Comparison of ENCODE assay signal across 8 cellular contexts in the genomic region with DNA sequence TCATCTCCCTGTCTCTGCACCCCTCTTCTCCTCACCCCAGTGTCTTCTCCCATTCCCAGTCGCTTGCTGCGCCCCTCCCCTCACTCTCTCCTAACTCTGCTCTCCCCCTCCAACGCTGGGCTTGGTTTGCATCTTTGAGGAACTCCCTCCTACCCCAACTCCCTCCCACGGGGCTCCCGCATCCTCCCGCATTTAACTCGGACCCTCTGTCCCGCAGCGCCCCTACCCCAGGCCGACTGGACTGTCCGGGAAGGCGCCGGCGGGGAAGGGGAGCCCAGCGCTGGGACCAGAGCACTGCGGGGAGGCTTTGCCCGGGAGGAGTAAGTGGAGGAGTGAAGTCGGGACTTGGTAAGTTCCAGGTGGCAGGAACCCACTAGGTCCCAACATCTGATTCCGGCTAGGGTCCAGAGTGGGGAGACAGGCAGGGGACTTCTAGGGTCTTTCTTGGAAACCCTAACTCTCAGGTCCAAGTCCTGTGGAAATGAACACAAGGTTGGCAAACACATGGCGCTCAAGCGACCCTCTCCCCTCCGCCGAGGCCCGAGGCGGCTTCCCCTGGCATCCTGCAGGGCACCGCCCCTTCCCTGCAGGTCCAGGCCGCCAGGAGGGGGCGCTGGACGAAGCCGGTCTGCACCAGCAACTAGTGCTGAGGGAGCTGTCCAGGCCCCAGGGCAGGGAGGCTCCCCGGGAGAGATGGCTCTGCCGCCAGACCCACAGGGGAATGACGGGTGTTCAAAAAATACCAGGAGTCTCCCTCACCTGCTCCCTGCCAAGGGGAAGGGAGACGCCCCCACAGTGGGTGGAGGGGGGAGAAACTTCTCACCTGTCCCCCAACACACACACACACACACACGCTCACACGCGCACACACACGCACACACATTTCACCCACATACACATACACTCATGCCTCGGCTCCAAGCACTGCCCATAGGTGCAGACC. TPM values are rescaled to one million over a fixed set of nuclear protein-coding genes. Genes with fewer than 3 reads are reported as not detected.
DNase-seq lines count a peak whose midpoint lies in the region; ATAC-seq and TF ChIP-seq lines count a peak whose summit lies in the region.

No MANE protein-coding gene starts in this region.

- no peak overlapping the region for H3K27ac Mint-ChIP-seq in MCF 10A (ENCODE audit: low read depth, unreplicated experiment)
- H3K27ac Mint-ChIP-seq in activated CD8-positive, alpha-beta T cell treated with anti-CD3 and anti-CD28 coated beads, Interleukin-2, amount 10 ng/mL, durations not matched to agents 7 days and 5 days = no peak overlapping the region
- peak overlapping the region in 2 of 10 donors; percentile 34 to 84 for H3K27ac Mint-ChIP-seq in naive thymus-derived CD8-positive, alpha-beta T cell

- TF ChIP-seq CTCF in MCF 10A (IDR thresholded peaks at IDR 0.05; ENCODE audit: unreplicated experiment) (peak; percentile 71), breast epithelium (IDR thresholded peaks at IDR 0.05) (peak in 1 of 3 donors; percentile 16), NB4 (IDR thresholded peaks at IDR 0.05; ENCODE audit: low read depth, low read length) (peak; percentile 77), epithelial cell of esophagus (IDR thresholded peaks at IDR 0.05; ENCODE audit: insufficient read depth, low read depth, low read length, missing control alignments) (peak; percentile 68)

- no peak overlapping the region for H3K27ac ChIP-seq in breast epithelium

- no peak overlapping the region for H3K4me3 Mint-ChIP-seq in MCF 10A (ENCODE audit: unreplicated experiment)
- H3K4me3 Mint-ChIP-seq in activated CD8-positive, alpha-beta T cell treated with anti-CD3 and anti-CD28 coated beads, Interleukin-2, amount 10 ng/mL, durations not matched to agents 7 days and 5 days = no peak overlapping the region
- H3K4me3 Mint-ChIP-seq in naive thymus-derived CD8-positive, alpha-beta T cell = peak overlapping the region in 5 of 10 donors; percentile 2 to 42 (median 39)

- intact Hi-C loops in MCF 10A (cut with micrococcal nuclease) = loop anchor here (10.0 kb wide), 1 partner anchor 214 kb away; no protein-coding TSS in a partner anchor
- intact Hi-C loops in breast epithelium (cut with DNase I; ENCODE audit: low total_unique reads) = no loop called here

- ATAC-seq in activated CD8-positive, alpha-beta T cell treated with anti-CD3 and anti-CD28 coated beads, Interleukin-2, amount 10 ng/mL, durations not matched to agents 7 days and 5 days = peak; percentile 80
- ATAC-seq in naive thymus-derived CD8-positive, alpha-beta T cell = peak; percentile 76 to 82
- ATAC-seq in GM21360 (IDR thresholded peaks at IDR 0.05; ENCODE audit: unreplicated experiment) = no peak

- H3K9me3 ChIP-seq in breast epithelium = no peaks in the 10 kb centered on the region

- no peaks in the 10 kb centered on the region for H3K4me1 ChIP-seq in breast epithelium

- CTCF ChIA-PET in MCF 10A (lab: Yijun Ruan, JAX) = interaction anchor here (1.2 kb wide), 1 partner anchor 147 kb away, joined by 3 read pairs; no protein-coding TSS in a partner anchor
- CTCF ChIA-PET in activated CD8-positive, alpha-beta T cell treated with anti-CD3 and anti-CD28 coated beads, Interleukin-2, amount 10 ng/mL, durations not matched to agents 7 days and 5 days (lab: Charles Lee) = interaction anchor here (0.6 to 0.8 kb wide), 2 partner anchors 31 to 617 kb away, joined by 3 read pairs; no protein-coding TSS in a partner anchor

- TF ChIP-seq POLR2A in breast epithelium (IDR thresholded peaks at IDR 0.05) (no peak), NB4 (IDR thresholded peaks at IDR 0.05; ENCODE audit: extremely low read depth, insufficient read length) (no peak)

- H3K9me3 Mint-ChIP-seq in MCF 10A (ENCODE audit: unreplicated experiment) = no peaks in the 10 kb centered on the region
- no peaks in the 10 kb centered on the region for H3K9me3 Mint-ChIP-seq in activated CD8-positive, alpha-beta T cell treated with anti-CD3 and anti-CD28 coated beads, Interleukin-2, amount 10 ng/mL, durations not matched to agents 7 days and 5 days (ENCODE audit: insufficient read depth)
- H3K9me3 Mint-ChIP-seq in naive thymus-derived CD8-positive, alpha-beta T cell = no peaks in the 10 kb centered on the region

- H3K27me3 Mint-ChIP-seq in MCF 10A (ENCODE audit: insufficient read depth, unreplicated experiment) = no peaks in the 10 kb centered on the region
- peaks cover 19% of the 10 kb centered on the region for H3K27me3 Mint-ChIP-seq in activated CD8-positive, alpha-beta T cell treated with anti-CD3 and anti-CD28 coated beads, Interleukin-2, amount 10 ng/mL, durations not matched to agents 7 days and 5 days (ENCODE audit: low read depth)
- H3K27me3 Mint-ChIP-seq in naive thymus-derived CD8-positive, alpha-beta T cell = peaks cover 16 to 36% (median 21%) of the 10 kb centered on the region in 5 donors

- BruUV-seq in MCF 10A (replicated peaks; lab: Mats Ljungman, UMichigan) = no TSS peak

- no peaks in the 10 kb centered on the region for H3K36me3 ChIP-seq in breast epithelium

- H3K4me3 ChIP-seq in breast epithelium (peak overlapping the region in 1 of 3 donors; percentile 12), NB4 (ENCODE audit: low read depth, low read length) (no peak overlapping the region), epithelial cell of esophagus (ENCODE audit: low read length) (no peak overlapping the region)

- H3K27me3 ChIP-seq in breast epithelium = peaks cover 2 to 23% of the 10 kb centered on the region in 2 donors

- DNase-seq in MCF 10A (ENCODE audit: unreplicated experiment) (peak; percentile 61), breast epithelium (ENCODE audit: low spot score in 2 of 2) (no peak), NB4 (ENCODE audit: low read depth) (peak; percentile 73), epithelial cell of esophagus (ENCODE audit: low read depth) (peak; percentile 76), stromal cell of bone marrow (ENCODE audit: low read depth) (peak; percentile 20)
- DNase-seq in activated CD8-positive, alpha-beta T cell treated with anti-CD3 and anti-CD28 coated beads, Interleukin-2, amount 10 ng/mL, durations not matched to agents 7 days and 5 days = peak; percentile 75
- DNase-seq in naive thymus-derived CD8-positive, alpha-beta T cell = peak; percentile 18 to 70 (median 58)

- peaks cover 5% of the 10 kb centered on the region for H3K4me1 Mint-ChIP-seq in MCF 10A (ENCODE audit: insufficient read depth, unreplicated experiment)
- peaks cover 3% of the 10 kb centered on the region for H3K4me1 Mint-ChIP-seq in activated CD8-positive, alpha-beta T cell treated with anti-CD3 and anti-CD28 coated beads, Interleukin-2, amount 10 ng/mL, durations not matched to agents 7 days and 5 days (ENCODE audit: low read depth)
- peaks cover 3 to 12% (median 8%) of the 10 kb centered on the region in 4 donors for H3K4me1 Mint-ChIP-seq in naive thymus-derived CD8-positive, alpha-beta T cell

- H3K36me3 Mint-ChIP-seq in MCF 10A (ENCODE audit: insufficient read depth, unreplicated experiment) = no peaks in the 10 kb centered on the region
- no peaks in the 10 kb centered on the region for H3K36me3 Mint-ChIP-seq in activated CD8-positive, alpha-beta T cell treated with anti-CD3 and anti-CD28 coated beads, Interleukin-2, amount 10 ng/mL, durations not matched to agents 7 days and 5 days (ENCODE audit: low read depth)
- H3K36me3 Mint-ChIP-seq in naive thymus-derived CD8-positive, alpha-beta T cell = no peaks in the 10 kb centered on the region

- POLR2A ChIA-PET in MCF 10A (lab: Yijun Ruan, JAX) = interaction anchor here (0.7 to 1.3 kb wide), 2 partner anchors 9 to 1621 kb away, joined by 3 to 4 read pairs; no protein-coding TSS in a partner anchor
- POLR2A ChIA-PET in activated CD8-positive, alpha-beta T cell treated with anti-CD3 and anti-CD28 coated beads, Interleukin-2, amount 10 ng/mL, durations not matched to agents 7 days and 5 days (lab: Charles Lee) = no interaction called here
- POLR2A ChIA-PET in naive thymus-derived CD8-positive, alpha-beta T cell (lab: Charles Lee) = no interaction called here

RNA-seq across cellular contexts. Expression of a gene that starts 53.2 kb away (rescaled TPM):
- total RNA-seq in MCF 10A (2022) = not detected in 2 replicates
- total RNA-seq in breast epithelium = not detected
- total RNA-seq in activated CD8-positive, alpha-beta T cell treated with anti-CD3 and anti-CD28 coated beads, Interleukin-2, amount 10 ng/mL, durations not matched to agents 7 days and 5 days = not detected
- not detected for total RNA-seq in naive thymus-derived CD8-positive, alpha-beta T cell
- under 1 TPM in 2 of 3 donors, not detected in 1; 0.06 to 0.14 TPM for polyA plus RNA-seq in naive thymus-derived CD8-positive, alpha-beta T cell

Comparison
In these comparisons a context has a peak if more than half of its experiments do, and no peak if none do; other contexts are left out.
1. DNase-seq: peak in MCF 10A (single experiment), NB4 (single experiment), activated CD8-positive, alpha-beta T cell treated with anti-CD3 and anti-CD28 coated beads, Interleukin-2, amount 10 ng/mL, durations not matched to agents 7 days and 5 days (single experiment), epithelial cell of esophagus (single experiment), naive thymus-derived CD8-positive, alpha-beta T cell (10 of 10) and stromal cell of bone marrow (single experiment); none in breast epithelium (0 of 2).